In the genomic region with DNA sequence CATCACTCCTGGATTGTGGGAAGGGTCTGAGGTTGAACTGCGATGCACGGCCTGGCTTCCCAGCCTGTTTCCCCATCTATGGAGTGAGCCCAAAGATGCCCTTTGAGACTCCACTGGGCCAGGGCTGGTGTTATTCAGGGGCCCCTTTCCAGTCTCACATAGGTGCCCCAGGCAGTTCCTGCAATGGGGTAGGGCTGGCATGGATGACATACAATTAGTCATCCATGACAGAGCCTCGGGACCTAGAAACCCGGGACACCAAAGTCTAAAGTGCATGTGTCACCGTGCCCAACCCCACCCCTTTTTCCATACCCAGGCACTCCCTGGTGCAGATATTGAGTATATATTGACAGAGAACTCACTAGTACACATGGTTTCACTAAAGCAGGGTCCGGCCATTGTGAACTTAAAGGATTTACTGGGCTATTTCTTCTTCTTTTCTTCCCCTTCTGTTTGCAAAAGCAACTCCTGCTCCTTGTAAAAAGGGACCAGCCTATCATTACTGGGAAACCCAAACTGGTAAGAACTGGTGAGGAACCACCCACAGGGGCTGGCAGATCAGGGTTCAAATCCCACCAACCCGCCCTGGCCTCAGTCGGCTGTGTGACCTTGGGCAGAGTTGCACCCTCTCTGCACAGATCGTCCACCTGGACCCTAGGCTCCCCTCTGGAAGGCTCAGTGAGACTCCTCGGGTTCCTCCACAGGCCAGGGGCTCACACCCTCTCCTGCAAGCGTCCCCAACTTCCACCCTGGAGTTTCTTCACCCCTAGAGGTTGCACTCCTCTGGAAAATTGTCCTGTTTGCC, we compare ENCODE assay signal across 1 cellular context.
A peak's percentile ranks its signal among the peaks of the same experiment; 100 is the strongest.
TF ChIP-seq lines count a peak whose summit lies in the region.

No MANE protein-coding gene starts in this region.

TF ChIP-seq in HepG2, 621 proteins besides CTCF, POLR2A, EP300 and RAD21 (continued from another document):
- TF ChIP-seq CSRNP2 (CRISPR knock-in tag; conservative IDR thresholded peaks at IDR 0.05; ENCODE audit: low read depth) (no peak), MATR3 (CRISPR knock-in tag; IDR thresholded peaks at IDR 0.05) (no peak), FIP1L1 (IDR thresholded peaks at IDR 0.05; ENCODE audit: borderline replicate concordance, insufficient read depth, low read depth, low read length) (no peak), MIXL1 (CRISPR knock-in tag; IDR thresholded peaks at IDR 0.05) (0 out of 2 replicates have a peak, but pooled peaks have one; percentile 7), SSRP1 (CRISPR knock-in tag; IDR thresholded peaks at IDR 0.05) (no peak), PHF8 (CRISPR knock-in tag; IDR thresholded peaks at IDR 0.05) (no peak), HMG20A (CRISPR knock-in tag; IDR thresholded peaks at IDR 0.05; ENCODE audit: borderline replicate concordance) (peak; percentile 28; the same call in 1 of the 2 replicates), IRF2 (CRISPR knock-in tag; IDR thresholded peaks at IDR 0.05) (0 out of 2 replicates have a peak, but pooled peaks have one; percentile 37), RAD51 (IDR thresholded peaks at IDR 0.05; ENCODE audit: borderline replicate concordance) (no peak), ZNF30 (CRISPR knock-in tag; IDR thresholded peaks at IDR 0.05) (no peak), POGZ (CRISPR knock-in tag; IDR thresholded peaks at IDR 0.05) (no peak), ZNF382 (CRISPR knock-in tag; IDR thresholded peaks at IDR 0.05; ENCODE audit: borderline replicate concordance) (no peak), HDAC2 (CRISPR knock-in tag; IDR thresholded peaks at IDR 0.05) (no peak; the same call in 1 of the 2 replicates), SAP130 (CRISPR knock-in tag; IDR thresholded peaks at IDR 0.05; ENCODE audit: low read depth) (peak; percentile 93), ARID3A (IDR thresholded peaks at IDR 0.05; ENCODE audit: low read depth, low read length) (peak; percentile 62; the same call in 1 of the 2 replicates), FOXC1 (CRISPR knock-in tag; IDR thresholded peaks at IDR 0.05; ENCODE audit: borderline replicate concordance) (no peak), ZNF557 (CRISPR knock-in tag; IDR thresholded peaks at IDR 0.05) (no peak), TEAD3 (CRISPR knock-in tag; optimal IDR thresholded peaks at IDR 0.05; ENCODE audit: borderline replicate concordance) (peak; percentile 61), HCFC1 (IDR thresholded peaks at IDR 0.05; ENCODE audit: low read depth, low read length) (no peak), KDM2A (CRISPR knock-in tag; IDR thresholded peaks at IDR 0.05; ENCODE audit: borderline replicate concordance, low read depth) (no peak), TOE1 (CRISPR knock-in tag; IDR thresholded peaks at IDR 0.05) (no peak), JUN (CRISPR knock-in tag; IDR thresholded peaks at IDR 0.05) (peak; percentile 60; the same call in 1 of the 2 replicates), ZBTB3 (CRISPR knock-in tag; IDR thresholded peaks at IDR 0.05; ENCODE audit: borderline replicate concordance, low read depth) (no peak), HDAC1 (CRISPR knock-in tag; IDR thresholded peaks at IDR 0.05) (peak; percentile 46), NAIF1 (CRISPR knock-in tag; IDR thresholded peaks at IDR 0.05; ENCODE audit: borderline replicate concordance) (no peak), THAP11 (CRISPR knock-in tag; IDR thresholded peaks at IDR 0.05) (0 out of 2 replicates have a peak, but pooled peaks have one; percentile 21), FOXP1 (IDR thresholded peaks at IDR 0.05) (no peak), FOXP1 (CRISPR knock-in tag; IDR thresholded peaks at IDR 0.05) (peak; percentile 17; the same call in 1 of the 2 replicates), PPARG (CRISPR knock-in tag; conservative IDR thresholded peaks at IDR 0.05) (no peak), ZNF331 (CRISPR knock-in tag; IDR thresholded peaks at IDR 0.05) (no peak), FOSL1 (CRISPR knock-in tag; IDR thresholded peaks at IDR 0.05; ENCODE audit: borderline replicate concordance) (peak; percentile 69; the same call in 1 of the 2 replicates), HNRNPL (IDR thresholded peaks at IDR 0.05; ENCODE audit: low read depth, low read length) (peak; percentile 92), ZBTB21 (CRISPR knock-in tag; IDR thresholded peaks at IDR 0.05) (peak; percentile 78; the same call in 1 of the 2 replicates), RBM39 (IDR thresholded peaks at IDR 0.05; ENCODE audit: low read depth, low read length, poor library complexity, severe bottlenecking) (no peak), ZMYM2 (CRISPR knock-in tag; IDR thresholded peaks at IDR 0.05) (0 out of 2 replicates have a peak, but pooled peaks have one; percentile 59), IRX3 (CRISPR knock-in tag; IDR thresholded peaks at IDR 0.05; ENCODE audit: borderline replicate concordance, low read depth) (no peak), CBX5 (CRISPR knock-in tag; IDR thresholded peaks at IDR 0.05; ENCODE audit: borderline replicate concordance) (no peak; the same call in 1 of the 2 replicates), ZNF234 (CRISPR knock-in tag; conservative IDR thresholded peaks at IDR 0.05) (no peak), ESRRA (CRISPR knock-in tag; IDR thresholded peaks at IDR 0.05; ENCODE audit: low read depth) (0 out of 2 replicates have a peak, but pooled peaks have one; percentile 33), KLF16 (CRISPR knock-in tag; IDR thresholded peaks at IDR 0.05) (peak in 1 of 2 experiments; percentile 29; a peak in 1 of 4 replicates), ATF3 (CRISPR knock-in tag; IDR thresholded peaks at IDR 0.05) (no peak), REXO4 (CRISPR knock-in tag; IDR thresholded peaks at IDR 0.05; ENCODE audit: borderline replicate concordance) (no peak), MAZ (IDR thresholded peaks at IDR 0.05; ENCODE audit: borderline replicate concordance, low read depth, low read length) (no peak), MAZ (CRISPR knock-in tag; IDR thresholded peaks at IDR 0.05; ENCODE audit: low read depth) (no peak)
- TF ChIP-seq, protein P1, sequence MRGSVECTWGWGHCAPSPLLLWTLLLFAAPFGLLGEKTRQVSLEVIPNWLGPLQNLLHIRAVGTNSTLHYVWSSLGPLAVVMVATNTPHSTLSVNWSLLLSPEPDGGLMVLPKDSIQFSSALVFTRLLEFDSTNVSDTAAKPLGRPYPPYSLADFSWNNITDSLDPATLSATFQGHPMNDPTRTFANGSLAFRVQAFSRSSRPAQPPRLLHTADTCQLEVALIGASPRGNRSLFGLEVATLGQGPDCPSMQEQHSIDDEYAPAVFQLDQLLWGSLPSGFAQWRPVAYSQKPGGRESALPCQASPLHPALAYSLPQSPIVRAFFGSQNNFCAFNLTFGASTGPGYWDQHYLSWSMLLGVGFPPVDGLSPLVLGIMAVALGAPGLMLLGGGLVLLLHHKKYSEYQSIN (CRISPR knock-in tag; IDR thresholded peaks at IDR 0.05; ENCODE audit: borderline replicate concordance) = no peak
- TF ChIP-seq, protein P2, sequence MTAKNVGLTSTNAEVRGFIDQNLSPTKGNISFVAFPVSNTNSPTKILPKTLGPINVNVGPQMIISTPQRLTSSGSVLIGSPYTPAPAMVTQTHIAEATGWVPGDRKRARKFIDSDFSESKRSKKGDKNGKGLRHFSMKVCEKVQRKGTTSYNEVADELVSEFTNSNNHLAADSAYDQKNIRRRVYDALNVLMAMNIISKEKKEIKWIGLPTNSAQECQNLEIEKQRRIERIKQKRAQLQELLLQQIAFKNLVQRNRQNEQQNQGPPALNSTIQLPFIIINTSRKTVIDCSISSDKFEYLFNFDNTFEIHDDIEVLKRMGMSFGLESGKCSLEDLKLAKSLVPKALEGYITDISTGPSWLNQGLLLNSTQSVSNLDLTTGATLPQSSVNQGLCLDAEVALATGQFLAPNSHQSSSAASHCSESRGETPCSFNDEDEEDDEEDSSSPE (CRISPR knock-in tag; IDR thresholded peaks at IDR 0.05) = no peak
- TF ChIP-seq, protein P3, sequence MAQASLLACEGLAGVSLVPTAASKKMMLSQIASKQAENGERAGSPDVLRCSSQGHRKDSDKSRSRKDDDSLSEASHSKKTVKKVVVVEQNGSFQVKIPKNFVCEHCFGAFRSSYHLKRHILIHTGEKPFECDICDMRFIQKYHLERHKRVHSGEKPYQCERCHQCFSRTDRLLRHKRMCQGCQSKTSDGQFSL (CRISPR knock-in tag; IDR thresholded peaks at IDR 0.05) = no peak
- TF ChIP-seq, protein P4, sequence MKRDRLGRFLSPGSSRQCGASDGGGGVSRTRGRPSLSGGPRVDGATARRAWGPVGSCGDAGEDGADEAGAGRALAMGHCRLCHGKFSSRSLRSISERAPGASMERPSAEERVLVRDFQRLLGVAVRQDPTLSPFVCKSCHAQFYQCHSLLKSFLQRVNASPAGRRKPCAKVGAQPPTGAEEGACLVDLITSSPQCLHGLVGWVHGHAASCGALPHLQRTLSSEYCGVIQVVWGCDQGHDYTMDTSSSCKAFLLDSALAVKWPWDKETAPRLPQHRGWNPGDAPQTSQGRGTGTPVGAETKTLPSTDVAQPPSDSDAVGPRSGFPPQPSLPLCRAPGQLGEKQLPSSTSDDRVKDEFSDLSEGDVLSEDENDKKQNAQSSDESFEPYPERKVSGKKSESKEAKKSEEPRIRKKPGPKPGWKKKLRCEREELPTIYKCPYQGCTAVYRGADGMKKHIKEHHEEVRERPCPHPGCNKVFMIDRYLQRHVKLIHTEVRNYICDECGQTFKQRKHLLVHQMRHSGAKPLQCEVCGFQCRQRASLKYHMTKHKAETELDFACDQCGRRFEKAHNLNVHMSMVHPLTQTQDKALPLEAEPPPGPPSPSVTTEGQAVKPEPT (CRISPR knock-in tag; IDR thresholded peaks at IDR 0.05; ENCODE audit: low read depth) = no peak
TF ChIP-seq in HepG2: peak in this region for 103.
